In the genomic region with DNA sequence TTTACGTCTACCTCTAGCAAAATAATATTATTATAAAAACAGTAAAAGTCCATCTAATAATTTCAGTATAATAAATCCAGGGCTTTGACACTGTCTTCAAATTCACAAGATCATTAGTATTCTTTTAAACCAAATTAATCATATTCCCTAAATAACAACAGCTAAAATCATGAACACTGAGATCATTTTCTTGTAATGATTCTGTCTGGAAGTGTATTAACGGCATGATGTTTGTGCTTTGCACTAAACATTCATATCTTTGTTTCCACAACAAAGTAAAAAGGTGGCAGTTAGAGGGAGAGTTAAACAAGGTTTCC, we compare ENCODE assay signal across 9 cellular contexts. TPM values are rescaled to one million over a fixed set of nuclear protein-coding genes. Genes with fewer than 3 reads are reported as not detected.
A peak's percentile ranks its signal among the peaks of the same experiment; 100 is the strongest.
DNase-seq lines count a peak whose midpoint lies in the region; ATAC-seq, FAIRE-seq and TF ChIP-seq lines count a peak whose summit lies in the region.
"Had no signal": no experiment of that assay in that cellular context is flagged by ENCODE, and none has a peak within 500 bp of the region (broad histone marks: within the 10 kb centered on the region; RNA-seq: fewer than 3 reads in every experiment).

No MANE protein-coding gene starts in this region.

- TF ChIP-seq POLR2A in H54 (IDR thresholded peaks at IDR 0.05; ENCODE audit: low read depth, low read length), result no peak

- no peak for TF ChIP-seq CTCF in CD8-positive, alpha-beta T cell (IDR thresholded peaks at IDR 0.05)
- TF ChIP-seq CTCF in PC-3 (conservative IDR thresholded peaks at IDR 0.05; ENCODE audit: low read depth, low read length) (no peak), endothelial cell (IDR thresholded peaks at IDR 0.05; ENCODE audit: unreplicated experiment) (no peak), osteoblast (IDR thresholded peaks at IDR 0.05; ENCODE audit: extremely low read depth, low read depth, low read length) (no peak)

- no peaks in the 10 kb centered on the region for H3K36me3 ChIP-seq in CD8-positive, alpha-beta T cell (ENCODE audit: insufficient read depth, low read length)
- H3K36me3 ChIP-seq in PC-3 (ENCODE audit: low read depth, low read length), result no peaks in the 10 kb centered on the region
- no peaks in the 10 kb centered on the region for H3K36me3 ChIP-seq in osteoblast (ENCODE audit: insufficient read depth, low read length)

- H3K4me1 ChIP-seq in CD8-positive, alpha-beta T cell (ENCODE audit: insufficient read depth, low read length), result peaks cover 42% of the 10 kb centered on the region
- H3K4me1 ChIP-seq in PC-3 (ENCODE audit: insufficient read depth, low read length) (peaks cover 20% of the 10 kb centered on the region), osteoblast (ENCODE audit: insufficient read depth, low read length) (peaks cover 31% of the 10 kb centered on the region)

- H4K20me1 ChIP-seq in PC-3 (ENCODE audit: low read length) (no peaks in the 10 kb centered on the region), osteoblast (ENCODE audit: insufficient read depth, low read length) (no peaks in the 10 kb centered on the region)

- ATAC-seq in CD8-positive, alpha-beta T cell, result no peak
- ATAC-seq in PC-3 (no peak), GM19463 (IDR thresholded peaks at IDR 0.05; ENCODE audit: unreplicated experiment) (no peak)

- H2AFZ ChIP-seq in PC-3 (ENCODE audit: low read length) (no peak overlapping the region), osteoblast (ENCODE audit: low read length) (peak overlapping the region; percentile 49)

- H3K79me2 ChIP-seq in PC-3 (ENCODE audit: low read length) (peaks cover 39% of the 10 kb centered on the region), osteoblast (ENCODE audit: insufficient read depth, low read length) (peaks cover 85% of the 10 kb centered on the region)

- CTCF ChIA-PET in CD8-positive, alpha-beta T cell (lab: Charles Lee), result interaction anchor here (0.7 to 3.7 kb wide), 8 partner anchors 10 to 234 kb away, joined by 3 to 15 read pairs (median 3); partner anchors contain the start of gene HIVEP2
- CTCF ChIA-PET in PC-3 (lab: Charles Lee), result no interaction called here

- intact Hi-C loops in CD8-positive, alpha-beta T cell (cut with DNase I, micrococcal nuclease), result loop anchor here (1.0 to 2.0 kb wide), 5 partner anchors 13 to 41 kb away; no protein-coding TSS in a partner anchor
- intact Hi-C loops in PC-3 (cut with micrococcal nuclease), result no loop called here

- peak overlapping the region; percentile 95 for H3K4me2 ChIP-seq in PC-3 (ENCODE audit: low read length)
- peak overlapping the region; percentile 95 for H3K4me2 ChIP-seq in osteoblast (ENCODE audit: insufficient read depth, low read length)

- POLR2A ChIA-PET in CD8-positive, alpha-beta T cell (lab: Charles Lee), result interaction anchor here (0.8 to 4.2 kb wide), 20 partner anchors 9 to 225 kb away, joined by 3 to 43 read pairs (median 14); partner anchors contain the start of gene HIVEP2
- POLR2A ChIA-PET in PC-3 (lab: Charles Lee; ENCODE audit: unreplicated experiment), result interaction anchor here (0.6 to 0.7 kb wide), 2 partner anchors 115 to 161 kb away, joined by 3 to 5 read pairs; no protein-coding TSS in a partner anchor

- no peaks in the 10 kb centered on the region for H3K9me3 ChIP-seq in CD8-positive, alpha-beta T cell (ENCODE audit: low read length)
- H3K9me3 ChIP-seq in PC-3 (ENCODE audit: low read length) (no peaks in the 10 kb centered on the region), osteoblast (ENCODE audit: low read depth, low read length) (no peaks in the 10 kb centered on the region)

- H3K36me3 Mint-ChIP-seq in CD8-positive, alpha-beta T cell, result peaks cover 33% of the 10 kb centered on the region
- H3K36me3 Mint-ChIP-seq in endothelial cell (ENCODE audit: low read depth, unreplicated experiment), result peaks cover 3% of the 10 kb centered on the region

- no peaks in the 10 kb centered on the region for H3K9me3 Mint-ChIP-seq in CD8-positive, alpha-beta T cell
- no peaks in the 10 kb centered on the region for H3K9me3 Mint-ChIP-seq in endothelial cell (ENCODE audit: unreplicated experiment)

- no peaks in the 10 kb centered on the region for H3K9me2 ChIP-seq in PC-3 (replicated peaks; ENCODE audit: low read length)

- peak overlapping the region; percentile 76 for H3K4me3 ChIP-seq in CD8-positive, alpha-beta T cell (ENCODE audit: low read depth, low read length)
- H3K4me3 ChIP-seq in PC-3 (ENCODE audit: low read length) (peak overlapping the region; percentile 80; the same call in 1 of the 2 replicates), osteoblast (ENCODE audit: insufficient read depth, low read length) (peak overlapping the region; percentile 81)

- peak overlapping the region; percentile 98 for H3K27ac Mint-ChIP-seq in CD8-positive, alpha-beta T cell
- peak overlapping the region; percentile 99 for H3K27ac Mint-ChIP-seq in endothelial cell (ENCODE audit: unreplicated experiment)

- no peaks in the 10 kb centered on the region for H3K27me3 ChIP-seq in CD8-positive, alpha-beta T cell (ENCODE audit: insufficient read depth, low read length)
- H3K27me3 ChIP-seq in PC-3 (ENCODE audit: low read length), result no peaks in the 10 kb centered on the region
- no peaks in the 10 kb centered on the region for H3K27me3 ChIP-seq in osteoblast (ENCODE audit: insufficient read depth, low read length)

- FAIRE-seq in H54 (lab: Jason Lieb, UNC) (no peak), HTR-8/SVneo (lab: Jason Lieb, UNC) (no peak)

- no peaks in the 10 kb centered on the region for H3K27me3 Mint-ChIP-seq in CD8-positive, alpha-beta T cell (ENCODE audit: low read depth)
- H3K27me3 Mint-ChIP-seq in endothelial cell (ENCODE audit: unreplicated experiment), result peaks cover 4% of the 10 kb centered on the region

- peak overlapping the region; percentile 91 for H3K4me3 Mint-ChIP-seq in CD8-positive, alpha-beta T cell
- peak overlapping the region; percentile 93 for H3K4me3 Mint-ChIP-seq in endothelial cell (ENCODE audit: unreplicated experiment)

- peak overlapping the region; percentile 79 for H3K9ac ChIP-seq in PC-3 (ENCODE audit: low read length)

- H3F3A ChIP-seq in PC-3 (ENCODE audit: low read length, unreplicated experiment), result no peaks in the 10 kb centered on the region

- H3K4me1 Mint-ChIP-seq in CD8-positive, alpha-beta T cell (ENCODE audit: low read depth), result peaks cover 60% of the 10 kb centered on the region
- H3K4me1 Mint-ChIP-seq in endothelial cell (ENCODE audit: unreplicated experiment), result peaks cover 27% of the 10 kb centered on the region

- peak overlapping the region; percentile 99 for H3K27ac ChIP-seq in CD8-positive, alpha-beta T cell (ENCODE audit: low read depth, low read length)
- H3K27ac ChIP-seq in PC-3 (ENCODE audit: low read length) (peak overlapping the region; percentile 32), osteoblast (ENCODE audit: low read depth, low read length) (peak overlapping the region; percentile 97)

- no TSS peak for BruUV-seq in PC-3 (replicated peaks; lab: Mats Ljungman, UMichigan)

- DNase-seq in CD8-positive, alpha-beta T cell, result no peak
- no peak for DNase-seq in PC-3
- no peak for DNase-seq in endothelial cell (ENCODE audit: low spot score)
- no peak for DNase-seq in osteoblast (ENCODE audit: insufficient read length, low spot score, missing footprints)
- DNase-seq in SHP77 (lab: John Stamatoyannopoulos, UW), result no peak
- DNase-seq in H54 (ENCODE audit: insufficient read length, low spot score), result no peak
- DNase-seq in HTR-8/SVneo (ENCODE audit: insufficient read length, low spot score), result no peak
- DNase-seq: RPMI8226 had no signal

RNA-seq across cellular contexts. Expression of gene HIVEP2, which starts 18.8 kb away (rescaled TPM):
- total RNA-seq in CD8-positive, alpha-beta T cell, result 10 to 100 TPM; 30.8 to 31.0 TPM
- total RNA-seq in PC-3 (2014; rRNA removed) (9.1 and 11.9 TPM in 2 replicates), endothelial cell (ENCODE audit: unreplicated experiment) (15.6 TPM), osteoblast (30.4 and 57.8 TPM in 2 replicates)

Comparison
In these comparisons a context has a peak if more than half of its experiments do, and no peak if none do; other contexts are left out.
1. H3K27ac ChIP-seq: peak in every context shown above with its lines; median percentile 99 in CD8-positive, alpha-beta T cell; 97 in osteoblast; 32 in PC-3.